Comparison of ENCODE assay signal across 1 cellular context in genomic region chr1:13702425-13703127, GRCh38.
TF ChIP-seq lines count a peak whose summit lies in the region.

No MANE protein-coding gene starts in this region.

TF ChIP-seq in GM23338, 12 proteins besides CTCF, POLR2A, EP300 and RAD21 (continued from another document):
- no peak for TF ChIP-seq ZNF462 (CRISPR knock-in tag; IDR thresholded peaks at IDR 0.05)
- no peak for TF ChIP-seq POLR2AphosphoS5 (IDR thresholded peaks at IDR 0.05; ENCODE audit: low read depth)
- TF ChIP-seq STAT1 (IDR thresholded peaks at IDR 0.05; ENCODE audit: unreplicated experiment) = no peak
